ENCODE assay signal across 8 cellular contexts in genomic region chr7:36280840-36281812, GRCh38.
DNase-seq lines count a peak whose midpoint lies in the region; ATAC-seq and TF ChIP-seq lines count a peak whose summit lies in the region.

No MANE protein-coding gene starts in this region.

- H3K9me3 Mint-ChIP-seq in CD4-positive, alpha-beta memory T cell, result no peaks in the 10 kb centered on the region
- H3K9me3 Mint-ChIP-seq in brain (no peaks in the 10 kb centered on the region), immature natural killer cell (no peaks in the 10 kb centered on the region)

- H3K9me3 ChIP-seq in CD4-positive, alpha-beta memory T cell (ENCODE audit: control insufficient read depth in 1 of 2, low read length in 2 of 2), result no peaks in the 10 kb centered on the region
- H3K9me3 ChIP-seq in iPS DF 6.9 (ENCODE audit: control insufficient read depth, insufficient read depth, low read length) (no peaks in the 10 kb centered on the region), gastrocnemius medialis (no peaks in the 10 kb centered on the region)

- H3K4me1 ChIP-seq in CD4-positive, alpha-beta memory T cell (ENCODE audit: insufficient read depth, low read length), result peaks cover 57% of the 10 kb centered on the region
- H3K4me1 ChIP-seq in iPS DF 6.9 (ENCODE audit: control insufficient read depth, insufficient read depth, low read length), result peaks cover 18% of the 10 kb centered on the region
- peaks cover 97% of the 10 kb centered on the region in 2 donors for H3K4me1 ChIP-seq in gastrocnemius medialis

- in situ Hi-C loops in gastrocnemius medialis (cut with MboI; ENCODE audit: low sequenced_read_pairs in 4 of 4), result loop anchor here in 2 of 4 donors (10.0 to 25.0 kb wide), 2 partner anchors 76 to 119 kb away; partner anchors contain the start of gene EEPD1 (in 2 of the 2)

- peak overlapping the region in 3 of 8 donors; percentile 29 to 46 (median 31) for H3K4me3 Mint-ChIP-seq in CD4-positive, alpha-beta memory T cell
- H3K4me3 Mint-ChIP-seq in brain (peak overlapping the region; percentile 64 to 83 (median 70)), immature natural killer cell (no peak overlapping the region)

- H3K4me3 ChIP-seq in CD4-positive, alpha-beta memory T cell (ENCODE audit: low read length in 2 of 2), result no peak overlapping the region
- H3K4me3 ChIP-seq in iPS DF 6.9 (ENCODE audit: low read length), result no peak overlapping the region
- peak overlapping the region in 3 of 4 donors; percentile 8 to 18 (median 10) for H3K4me3 ChIP-seq in gastrocnemius medialis

- H3K27ac ChIP-seq in CD4-positive, alpha-beta memory T cell (ENCODE audit: low read depth, low read length), result no peak overlapping the region
- H3K27ac ChIP-seq in iPS DF 6.9 (ENCODE audit: low read length), result peak overlapping the region; percentile 46
- H3K27ac ChIP-seq in gastrocnemius medialis, result peak overlapping the region; percentile 86 to 96 (median 94)

- ATAC-seq in GM21825 (IDR thresholded peaks at IDR 0.05; ENCODE audit: unreplicated experiment) (peak; percentile 39), gastrocnemius medialis (peak; percentile 81)

- peak overlapping the region in 5 of 7 donors; percentile 7 to 66 (median 43) for H3K27ac Mint-ChIP-seq in CD4-positive, alpha-beta memory T cell
- H3K27ac Mint-ChIP-seq in brain (peak overlapping the region; percentile 81 to 95 (median 95)), immature natural killer cell (no peak overlapping the region)

- CTCF ChIA-PET in CD4-positive, alpha-beta memory T cell (lab: Charles Lee; ENCODE audit: partially characterized antibody), result interaction anchor here (2.0 kb wide), 1 partner anchor 8 kb away, joined by 6 read pairs; no protein-coding TSS in a partner anchor

- no peak for TF ChIP-seq CTCF in brain (conservative IDR thresholded peaks at IDR 0.05)
- TF ChIP-seq CTCF in gastrocnemius medialis (IDR thresholded peaks at IDR 0.05 in 4 of 5, conservative IDR thresholded peaks at IDR 0.05 in 1 of 5), result no peak

- no peaks in the 10 kb centered on the region for H3K27me3 ChIP-seq in CD4-positive, alpha-beta memory T cell (ENCODE audit: insufficient read depth, low read length)
- H3K27me3 ChIP-seq in iPS DF 6.9 (ENCODE audit: control insufficient read depth, insufficient read depth, low read length) (no peaks in the 10 kb centered on the region), gastrocnemius medialis (no peaks in the 10 kb centered on the region)

- H3K4me1 Mint-ChIP-seq in CD4-positive, alpha-beta memory T cell, result peaks cover 25 to 64% (median 43%) of the 10 kb centered on the region in 4 donors
- H3K4me1 Mint-ChIP-seq in brain (peaks cover 85% of the 10 kb centered on the region), immature natural killer cell (peaks cover 25 to 28% of the 10 kb centered on the region in 2 donors)

- no peak for DNase-seq in CD4-positive, alpha-beta memory T cell
- DNase-seq in NCI-H2081 (lab: John Stamatoyannopoulos, UW) (peak; percentile 57 to 79), iPS DF 6.9 (ENCODE audit: low read depth, low spot score) (no peak), gastrocnemius medialis (peak; percentile 81 to 82), immature natural killer cell (no peak)
- DNase-seq in activated naive CD4-positive, alpha-beta T cell treated with anti-CD3 and anti-CD28 coated beads, Interleukin-2, amount 50 U/mL, for 16 hours, result no peak

- WGBS in iPS DF 6.9 (ENCODE audit: insufficient coverage, insufficient read length), result no CpG with 5 or more reads among the region's 18 CpGs

- no peaks in the 10 kb centered on the region for H3K27me3 Mint-ChIP-seq in CD4-positive, alpha-beta memory T cell
- H3K27me3 Mint-ChIP-seq in brain, result peaks cover 3% of the 10 kb centered on the region
- peaks cover 2 to 9% (median 5%) of the 10 kb centered on the region in 3 donors for H3K27me3 Mint-ChIP-seq in immature natural killer cell (ENCODE audit: low read depth in 3 of 3)

- intact Hi-C loops in CD4-positive, alpha-beta memory T cell (cut with micrococcal nuclease), result loop anchor here (10.0 kb wide), 1 partner anchor 1246 kb away; the partner anchor contains the start of gene DPY19L1
- intact Hi-C loops in gastrocnemius medialis (cut with DNase I; ENCODE audit: low total_unique reads), result loop anchor here (2.0 kb wide), 1 partner anchor 72 kb away; no protein-coding TSS in a partner anchor

- H3K36me3 ChIP-seq in CD4-positive, alpha-beta memory T cell (ENCODE audit: insufficient read depth, low read length), result no peaks in the 10 kb centered on the region
- H3K36me3 ChIP-seq in iPS DF 6.9 (ENCODE audit: control insufficient read depth, insufficient read depth, low read length), result no peaks in the 10 kb centered on the region
- no peaks in the 10 kb centered on the region for H3K36me3 ChIP-seq in gastrocnemius medialis

- H3K36me3 Mint-ChIP-seq in CD4-positive, alpha-beta memory T cell, result no peaks in the 10 kb centered on the region
- H3K36me3 Mint-ChIP-seq in brain, result no peaks in the 10 kb centered on the region
- no peaks in the 10 kb centered on the region for H3K36me3 Mint-ChIP-seq in immature natural killer cell

- POLR2A ChIA-PET in CD4-positive, alpha-beta memory T cell (lab: Charles Lee; ENCODE audit: partially characterized antibody), result interaction anchor here (0.7 kb wide), 1 partner anchor 46 kb away, joined by 3 read pairs; no protein-coding TSS in a partner anchor

- peak in 1 of 2 donors; percentile 55 for TF ChIP-seq POLR2A in gastrocnemius medialis (IDR thresholded peaks at IDR 0.05)

Comparison
In these comparisons a context has a peak if more than half of its experiments do, and no peak if none do; other contexts are left out.
1. DNase-seq: peak in NCI-H2081 (2 of 2) and gastrocnemius medialis (2 of 2); none in CD4-positive, alpha-beta memory T cell (0 of 5), iPS DF 6.9 (single experiment), immature natural killer cell (0 of 3) and activated naive CD4-positive, alpha-beta T cell treated with anti-CD3 and anti-CD28 coated beads, Interleukin-2, amount 50 U/mL, for 16 hours (single experiment).
2. H3K4me3 ChIP-seq: peak in gastrocnemius medialis (3 of 4); none in CD4-positive, alpha-beta memory T cell (0 of 2) and iPS DF 6.9 (single experiment).
3. H3K27ac Mint-ChIP-seq: peak in CD4-positive, alpha-beta memory T cell (5 of 7) and brain (5 of 5); none in immature natural killer cell (0 of 6).
4. H3K4me3 Mint-ChIP-seq: peak in brain (5 of 5); none in immature natural killer cell (0 of 5).